In the genomic region with DNA sequence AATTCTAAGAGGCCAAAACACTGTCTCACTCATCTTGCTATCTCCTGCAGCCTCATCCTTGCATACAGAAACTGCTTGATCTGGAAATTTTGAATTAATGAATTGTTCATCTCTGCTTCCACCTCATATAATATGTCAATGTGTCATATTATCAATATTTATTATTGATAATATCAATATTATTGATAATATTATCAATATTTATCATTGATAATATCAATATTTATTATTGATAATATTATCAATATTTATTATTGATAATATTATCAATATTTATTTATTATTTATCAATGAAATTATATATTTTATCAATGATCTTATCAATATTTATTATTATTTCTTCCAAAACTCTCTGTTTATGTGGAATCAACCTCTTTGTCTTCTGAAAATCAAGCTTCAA, we compare ENCODE assay signal across 27 cellular contexts.
DNase-seq lines count a peak whose midpoint lies in the region; FAIRE-seq and TF ChIP-seq lines count a peak whose summit lies in the region.
"Had no signal": no experiment of that assay in that cellular context is flagged by ENCODE, and none has a peak within 500 bp of the region (broad histone marks: within the 10 kb centered on the region; RNA-seq: fewer than 3 reads in every experiment).

No MANE protein-coding gene starts in this region.

- H3K27me3 ChIP-seq in osteoblast (ENCODE audit: insufficient read depth, low read length): no peaks in the 10 kb centered on the region
- H3K27me3 ChIP-seq: BE2C, BLaER1 had no signal

- H3K27ac ChIP-seq in osteoblast (ENCODE audit: low read depth, low read length): no peak overlapping the region
- H3K27ac ChIP-seq: 22Rv1, BLaER1 had no signal

- H2AFZ ChIP-seq in osteoblast (ENCODE audit: low read length): no peak overlapping the region

- TF ChIP-seq CTCF in osteoblast (IDR thresholded peaks at IDR 0.05; ENCODE audit: extremely low read depth, low read depth, low read length): no peak

- H3K9me3 ChIP-seq in osteoblast (ENCODE audit: low read depth, low read length): no peaks in the 10 kb centered on the region
- H3K9me3 ChIP-seq: BE2C had no signal

- H3K36me3 ChIP-seq in osteoblast (ENCODE audit: insufficient read depth, low read length): no peaks in the 10 kb centered on the region
- H3K36me3 ChIP-seq: BE2C, BLaER1 had no signal

- no peak overlapping the region for H3K4me2 ChIP-seq in osteoblast (ENCODE audit: insufficient read depth, low read length)
- H3K4me2 ChIP-seq: BLaER1 had no signal

- FAIRE-seq in A204.1 (lab: Jason Lieb, UNC) (peak; percentile 23), TTC549 (lab: Jason Lieb, UNC) (peak; percentile 77), colon (lab: Jason Lieb, UNC) (peak; percentile 86), frontal cortex (lab: Jason Lieb, UNC) (peak; percentile 68)
- FAIRE-seq: GM12878, GM12892, GM18507 had no signal

- no peaks in the 10 kb centered on the region for H4K20me1 ChIP-seq in osteoblast (ENCODE audit: insufficient read depth, low read length)
- H4K20me1 ChIP-seq: BLaER1 had no signal

- no peaks in the 10 kb centered on the region for H3K79me2 ChIP-seq in osteoblast (ENCODE audit: insufficient read depth, low read length)

- DNase-seq in frontal cortex (ENCODE audit: low spot score in 2 of 2) (no peak), foreskin melanocyte (no peak), osteoblast (ENCODE audit: insufficient read length, low spot score, missing footprints) (no peak), occipital lobe (lab: John Stamatoyannopoulos, UW) (no peak)
- DNase-seq in activated CD4-positive, alpha-beta T cell treated with anti-CD3 and anti-CD28 coated beads, Interleukin-2, amount 50 U/mL, for 4 hours: no peak
- DNase-seq: ACHN; BE2C; C1 segment of cervical spinal cord; CD4-positive, alpha-beta memory T cell; CD4-positive, CD25-positive, alpha-beta regulatory T cell; CD8-positive, alpha-beta memory T cell; COR-L47; DMS 273 treated with DMSO at 0.1 percent for 48 hours; DMS153; DMS53; DMS79; DND-41; EL; GDM1 had no signal

- no peak overlapping the region for H3K4me3 ChIP-seq in osteoblast (ENCODE audit: insufficient read depth, low read length)
- H3K4me3 ChIP-seq: BLaER1, GM12878 had no signal

- H3K4me1 ChIP-seq in osteoblast (ENCODE audit: insufficient read depth, low read length): no peaks in the 10 kb centered on the region
- H3K4me1 ChIP-seq: BE2C, BLaER1 had no signal
